In the genomic region with DNA sequence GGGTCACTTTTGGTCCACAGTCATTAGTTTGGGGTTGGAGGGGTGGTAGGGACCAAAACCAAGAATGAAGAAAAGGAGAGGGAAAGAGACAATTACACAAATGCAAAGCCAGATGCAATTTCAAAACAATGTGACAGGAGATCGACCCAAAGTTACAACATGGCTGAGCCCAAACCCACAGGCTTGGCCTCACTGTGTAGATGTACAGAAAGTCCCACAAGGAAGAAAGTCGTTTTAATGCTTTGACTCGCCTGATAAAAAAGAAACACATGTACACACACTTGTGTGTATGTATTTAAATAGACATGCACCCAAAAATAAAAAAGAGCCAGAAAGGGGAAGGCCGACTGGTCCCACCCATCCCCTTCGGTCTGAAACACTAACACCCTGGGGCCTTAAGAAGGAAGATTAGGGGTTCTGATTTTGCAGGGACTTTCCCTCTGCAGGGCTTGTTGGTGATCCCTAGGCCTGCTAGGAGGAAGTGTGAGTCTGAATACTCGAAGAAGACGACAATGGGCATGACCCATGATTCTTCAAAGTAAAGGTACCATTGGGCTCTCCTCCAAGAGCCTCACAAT, we compare ENCODE assay signal across 8 cellular contexts.
DNase-seq lines count a peak whose midpoint lies in the region; ATAC-seq and TF ChIP-seq lines count a peak whose summit lies in the region.

No MANE protein-coding gene starts in this region.

- peak overlapping the region; percentile 78 for H3K4me2 ChIP-seq in Loucy (ENCODE audit: low read depth, low read length, poor library complexity, severe bottlenecking)
- no peak overlapping the region for H3K4me2 ChIP-seq in MM.1S (ENCODE audit: low read depth, low read length)

- H3K27me3 Mint-ChIP-seq in immature natural killer cell (ENCODE audit: low read depth in 3 of 3), result peaks cover 6 to 17% (median 12%) of the 10 kb centered on the region in 3 donors
- peaks cover 6% of the 10 kb centered on the region for H3K27me3 Mint-ChIP-seq in nephron progenitor cell (ENCODE audit: low read depth, poor library complexity)

- H3K79me2 ChIP-seq in Loucy (ENCODE audit: insufficient read depth, low read length) (peaks cover 90% of the 10 kb centered on the region), MM.1S (ENCODE audit: low read length) (no peaks in the 10 kb centered on the region)

- no peaks in the 10 kb centered on the region for H3K27me3 ChIP-seq in Loucy (ENCODE audit: insufficient read depth, low read length, poor library complexity, severe bottlenecking)
- no peaks in the 10 kb centered on the region for H3K27me3 ChIP-seq in SJCRH30
- no peaks in the 10 kb centered on the region for H3K27me3 ChIP-seq in MM.1S (replicated peaks; ENCODE audit: insufficient read depth, low read length)

- H3K36me3 Mint-ChIP-seq in immature natural killer cell (peaks cover 49 to 88% (median 70%) of the 10 kb centered on the region in 3 donors), nephron progenitor cell (ENCODE audit: low read depth) (peaks cover 89% of the 10 kb centered on the region)

- H3F3A ChIP-seq in Loucy (ENCODE audit: low read depth), result peaks cover 17% of the 10 kb centered on the region
- no peaks in the 10 kb centered on the region for H3F3A ChIP-seq in MM.1S (ENCODE audit: insufficient read depth, low read length)

- H2AFZ ChIP-seq in Loucy (ENCODE audit: low read length) (no peak overlapping the region), MM.1S (ENCODE audit: low read length) (no peak overlapping the region)

- TF ChIP-seq CTCF in Loucy (conservative IDR thresholded peaks at IDR 0.05; ENCODE audit: low read length), result no peak
- no peak for TF ChIP-seq CTCF in nephron progenitor cell (IDR thresholded peaks at IDR 0.05)
- TF ChIP-seq CTCF in MM.1S (IDR thresholded peaks at IDR 0.05; ENCODE audit: low read length), result no peak

- H3K36me3 ChIP-seq in Loucy (ENCODE audit: insufficient read depth, low read length) (peaks cover 89% of the 10 kb centered on the region), SJCRH30 (peaks cover 54% of the 10 kb centered on the region), MM.1S (replicated peaks; ENCODE audit: insufficient read depth, low read length) (peaks cover 25% of the 10 kb centered on the region; the same call in 1 of the 2 replicates)

- no peaks in the 10 kb centered on the region for H4K20me1 ChIP-seq in Loucy (ENCODE audit: insufficient read depth, low read length, poor library complexity, severe bottlenecking)
- H4K20me1 ChIP-seq in MM.1S (ENCODE audit: insufficient read depth, low read length), result no peaks in the 10 kb centered on the region

- H3K27ac ChIP-seq in SJCRH30 (no peak overlapping the region), MM.1S (ENCODE audit: low read length) (no peak overlapping the region)

- H3K4me3 Mint-ChIP-seq in immature natural killer cell, result peak overlapping the region; percentile 73 to 89 (median 80)
- no peak overlapping the region for H3K4me3 Mint-ChIP-seq in nephron progenitor cell

- H3K9me3 ChIP-seq in Loucy (ENCODE audit: insufficient read depth, low read depth, low read length) (no peaks in the 10 kb centered on the region), SJCRH30 (replicated peaks) (no peaks in the 10 kb centered on the region), MM.1S (replicated peaks; ENCODE audit: insufficient read depth, low read length) (no peaks in the 10 kb centered on the region)

- peaks cover 63% of the 10 kb centered on the region for H3K4me1 ChIP-seq in Loucy (ENCODE audit: insufficient read depth, low read length, poor library complexity, severe bottlenecking)
- peaks cover 7% of the 10 kb centered on the region for H3K4me1 ChIP-seq in SJCRH30
- H3K4me1 ChIP-seq in MM.1S (ENCODE audit: low read length), result no peaks in the 10 kb centered on the region

- peak overlapping the region; percentile 96 to 99 (median 98) for H3K27ac Mint-ChIP-seq in immature natural killer cell
- H3K27ac Mint-ChIP-seq in nephron progenitor cell, result no peak overlapping the region

- DNase-seq in immature natural killer cell (peak; percentile 42 to 56 (median 48)), SJCRH30 (no peak), nephron progenitor cell (no peak), MM.1S (no peak), GDM1 (lab: John Stamatoyannopoulos, UW) (no peak)

- H3K9me2 ChIP-seq in Loucy (replicated peaks; ENCODE audit: low read depth, low read length), result no peaks in the 10 kb centered on the region
- H3K9me2 ChIP-seq in MM.1S (replicated peaks; ENCODE audit: insufficient read depth, low read length), result no peaks in the 10 kb centered on the region

- H3K9ac ChIP-seq in Loucy (ENCODE audit: low read depth, low read length, poor library complexity, severe bottlenecking) (peak overlapping the region; percentile 64), MM.1S (ENCODE audit: low read length) (no peak overlapping the region)

- peaks cover 92 to 100% of the 10 kb centered on the region in 2 donors for H3K4me1 Mint-ChIP-seq in immature natural killer cell
- no peaks in the 10 kb centered on the region for H3K4me1 Mint-ChIP-seq in nephron progenitor cell

- ATAC-seq in GM18498 (IDR thresholded peaks at IDR 0.05; ENCODE audit: unreplicated experiment), result peak; percentile 72
- ATAC-seq in GM21528 (IDR thresholded peaks at IDR 0.05; ENCODE audit: low FRiP score, unreplicated experiment), result peak; percentile 77

- no peaks in the 10 kb centered on the region for H3K9me3 Mint-ChIP-seq in immature natural killer cell
- H3K9me3 Mint-ChIP-seq in nephron progenitor cell, result no peaks in the 10 kb centered on the region

- H3K4me3 ChIP-seq in Loucy (ENCODE audit: low read length, poor library complexity, severe bottlenecking) (peak overlapping the region; percentile 56), SJCRH30 (no peak overlapping the region), MM.1S (ENCODE audit: low read length) (no peak overlapping the region)

Comparison
In these comparisons a context has a peak if more than half of its experiments do, and no peak if none do; other contexts are left out.
1. DNase-seq: peak in immature natural killer cell (3 of 3); none in SJCRH30 (0 of 2), nephron progenitor cell (single experiment), MM.1S (single experiment) and GDM1 (single experiment).